ENCODE assay signal across 14 cellular contexts in the genomic region with DNA sequence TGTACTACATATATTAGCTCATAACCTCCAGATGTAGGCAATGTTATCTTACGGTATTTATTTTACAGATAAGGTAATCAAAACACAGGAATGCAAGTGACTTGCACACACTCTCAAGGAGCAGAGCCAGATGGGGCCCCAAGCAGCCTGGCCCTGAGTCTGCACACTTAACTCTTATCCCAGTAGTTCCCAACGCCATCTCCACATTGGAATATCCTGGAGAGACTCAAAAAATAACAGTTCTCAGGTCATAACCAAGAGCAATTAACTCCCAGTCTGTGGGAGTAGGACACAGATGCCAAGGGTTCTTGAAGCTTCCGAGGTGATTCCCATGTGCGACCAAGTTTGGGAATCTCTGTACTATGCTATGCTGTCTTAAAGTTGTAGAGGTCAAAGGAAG.
DNase-seq lines count a peak whose midpoint lies in the region; ATAC-seq and TF ChIP-seq lines count a peak whose summit lies in the region.
"Had no signal": no experiment of that assay in that cellular context is flagged by ENCODE, and none has a peak within 500 bp of the region (broad histone marks: within the 10 kb centered on the region; RNA-seq: fewer than 3 reads in every experiment).

No MANE protein-coding gene starts in this region.

- no peak overlapping the region for H3K4me3 Mint-ChIP-seq in Caco-2 (ENCODE audit: unreplicated experiment)
- H3K4me3 Mint-ChIP-seq in effector memory CD8-positive, alpha-beta T cell = no peak overlapping the region
- H3K4me3 Mint-ChIP-seq: CD14-positive monocyte; CD8-positive, alpha-beta T cell had no signal

- CTCF ChIA-PET in Caco-2 (lab: Charles Lee) = no interaction called here

- H3K9ac ChIP-seq in smooth muscle cell (ENCODE audit: low read depth) = no peak overlapping the region
- H3K9ac ChIP-seq: BLaER1 had no signal

- peak overlapping the region; percentile 77 for H3K27ac ChIP-seq in smooth muscle cell (ENCODE audit: low read depth)
- H3K27ac ChIP-seq: BLaER1 had no signal

- no peak for DNase-seq in Caco-2
- DNase-seq in amniotic epithelial cell (ENCODE audit: low read depth) = peak; percentile 53
- DNase-seq in fibroblast of villous mesenchyme (ENCODE audit: low read depth) = peak; percentile 96
- DNase-seq in smooth muscle cell (lab: John Stamatoyannopoulos, UW; ENCODE audit: unreplicated experiment) = no peak
- no peak for DNase-seq in effector memory CD8-positive, alpha-beta T cell
- DNase-seq in NCI-H226 = no peak
- DNase-seq in retina = no peak
- no peak for DNase-seq in NCI-H2107 treated with DMSO at 0.1 percent for 48 hours (lab: John Stamatoyannopoulos, UW; ENCODE audit: unreplicated experiment)
- DNase-seq: 8988T; CD8-positive, alpha-beta T cell; DMS 273 treated with DMSO at 0.1 percent for 48 hours had no signal

- peaks cover 23% of the 10 kb centered on the region for H3K4me1 Mint-ChIP-seq in Caco-2 (ENCODE audit: low read depth, unreplicated experiment)
- no peaks in the 10 kb centered on the region for H3K4me1 Mint-ChIP-seq in effector memory CD8-positive, alpha-beta T cell (ENCODE audit: low read depth in 2 of 2)
- H3K4me1 Mint-ChIP-seq: CD14-positive monocyte had no signal

- H3K36me3 Mint-ChIP-seq in Caco-2 (ENCODE audit: insufficient read depth, unreplicated experiment) = no peaks in the 10 kb centered on the region
- no peaks in the 10 kb centered on the region for H3K36me3 Mint-ChIP-seq in effector memory CD8-positive, alpha-beta T cell (ENCODE audit: insufficient read depth)
- H3K36me3 Mint-ChIP-seq: CD14-positive monocyte; CD8-positive, alpha-beta T cell had no signal

- peak overlapping the region; percentile 50 for H3K4me2 ChIP-seq in smooth muscle cell
- H3K4me2 ChIP-seq: BLaER1 had no signal

- H3K27me3 ChIP-seq in Caco-2 (replicated peaks; ENCODE audit: control insufficient read depth, insufficient read depth, low read length) (no peaks in the 10 kb centered on the region), smooth muscle cell (ENCODE audit: low read depth) (no peaks in the 10 kb centered on the region)
- H3K27me3 ChIP-seq: BLaER1 had no signal

- H3K4me1 ChIP-seq in Caco-2 (peaks cover 16% of the 10 kb centered on the region), smooth muscle cell (ENCODE audit: low read depth) (no peaks in the 10 kb centered on the region)
- H3K4me1 ChIP-seq: BLaER1, HAP-1 had no signal

- H3K36me3 ChIP-seq in Caco-2 (ENCODE audit: control insufficient read depth, insufficient read depth, low read length) (no peaks in the 10 kb centered on the region), smooth muscle cell (ENCODE audit: low read depth) (no peaks in the 10 kb centered on the region)
- H3K36me3 ChIP-seq: BLaER1, HAP-1 had no signal

- peak overlapping the region; percentile 42 for H3K27ac Mint-ChIP-seq in Caco-2 (ENCODE audit: unreplicated experiment)
- no peak overlapping the region for H3K27ac Mint-ChIP-seq in effector memory CD8-positive, alpha-beta T cell
- H3K27ac Mint-ChIP-seq: CD14-positive monocyte; CD8-positive, alpha-beta T cell had no signal

- peaks cover 15% of the 10 kb centered on the region for H3F3A ChIP-seq in smooth muscle cell (ENCODE audit: low read depth)

- BruUV-seq in Caco-2 (replicated peaks; lab: Mats Ljungman, UMichigan) = no TSS peak

- no peak for TF ChIP-seq CTCF in Caco-2 (IDR thresholded peaks at IDR 0.05; ENCODE audit: insufficient read depth in 1 of 2, low read depth in 1 of 2, low read length in 1 of 2, severe bottlenecking in 1 of 2, unreplicated experiment in 1 of 2)
- no peak for TF ChIP-seq CTCF in fibroblast of villous mesenchyme (IDR thresholded peaks at IDR 0.05; ENCODE audit: insufficient read depth, low read depth, low read length)
- no peak for TF ChIP-seq CTCF in smooth muscle cell (IDR thresholded peaks at IDR 0.05; ENCODE audit: borderline replicate concordance, insufficient read depth, poor library complexity, severe bottlenecking)

- ATAC-seq in effector memory CD8-positive, alpha-beta T cell (replicated peaks) = no peak
- ATAC-seq: CD8-positive, alpha-beta T cell had no signal

- no peaks in the 10 kb centered on the region for H4K20me1 ChIP-seq in smooth muscle cell (ENCODE audit: low read depth)
- H4K20me1 ChIP-seq: BLaER1 had no signal

- no peaks in the 10 kb centered on the region for H3K79me2 ChIP-seq in smooth muscle cell (ENCODE audit: low read depth)

- intact Hi-C loops in Caco-2 (cut with micrococcal nuclease; ENCODE audit: unreplicated experiment) = no loop called here

- H3K4me3 ChIP-seq in Caco-2 (ENCODE audit: low read depth, low read length) = no peak overlapping the region
- H3K4me3 ChIP-seq in fibroblast of villous mesenchyme (ENCODE audit: low read depth, low read length) = no peak overlapping the region
- no peak overlapping the region for H3K4me3 ChIP-seq in smooth muscle cell
- H3K4me3 ChIP-seq: BLaER1, HAP-1 had no signal

- H3K9me3 Mint-ChIP-seq in Caco-2 (ENCODE audit: unreplicated experiment) = peaks cover 11% of the 10 kb centered on the region
- peaks cover 4 to 7% of the 10 kb centered on the region in 2 donors for H3K9me3 Mint-ChIP-seq in effector memory CD8-positive, alpha-beta T cell
- H3K9me3 Mint-ChIP-seq: CD8-positive, alpha-beta T cell had no signal

- H2AFZ ChIP-seq in smooth muscle cell (ENCODE audit: low read depth) = peak overlapping the region; percentile 31

- H3K9me3 ChIP-seq in Caco-2 = no peaks in the 10 kb centered on the region; the same call in 1 of the 2 replicates
- peaks cover 8% of the 10 kb centered on the region for H3K9me3 ChIP-seq in smooth muscle cell (replicated peaks; ENCODE audit: low read depth)
- H3K9me3 ChIP-seq: HAP-1 had no signal

- 23% methylated on average over 4 of the region's 4 CpGs for WGBS in smooth muscle cell (ENCODE audit: low lambda C conversion rate)

- H3K27me3 Mint-ChIP-seq in Caco-2 (ENCODE audit: insufficient read depth, unreplicated experiment) = no peaks in the 10 kb centered on the region
- H3K27me3 Mint-ChIP-seq in effector memory CD8-positive, alpha-beta T cell = no peaks in the 10 kb centered on the region

- POLR2A ChIA-PET in Caco-2 (lab: Charles Lee) = no interaction called here

Comparison
In these comparisons a context has a peak if more than half of its experiments do, and no peak if none do; other contexts are left out.
1. DNase-seq: peak in amniotic epithelial cell (single experiment) and fibroblast of villous mesenchyme (single experiment); none in Caco-2 (0 of 2), smooth muscle cell (single experiment), effector memory CD8-positive, alpha-beta T cell (0 of 3), NCI-H226 (single experiment), retina (single experiment) and NCI-H2107 treated with DMSO at 0.1 percent for 48 hours (single experiment).